In genomic region chr7:55108818-55109217, GRCh38 we compare ENCODE assay signal across 1 cellular context.
TF ChIP-seq lines count a peak whose summit lies in the region.

No MANE protein-coding gene starts in this region.

TF ChIP-seq in GM12891, 5 proteins besides CTCF, POLR2A, EP300 and RAD21 (continued from another document):
- TF ChIP-seq TAF1 (IDR thresholded peaks at IDR 0.05; ENCODE audit: low read depth, low read length) (no peak), POLR2AphosphoS5 (IDR thresholded peaks at IDR 0.05; ENCODE audit: low read depth, low read length) (no peak)
